Comparison of ENCODE assay signal across 17 cellular contexts in genomic region chr9:70525553-70525952, GRCh38.
DNase-seq lines count a peak whose midpoint lies in the region; ATAC-seq and TF ChIP-seq lines count a peak whose summit lies in the region.
"Had no signal": no experiment of that assay in that cellular context is flagged by ENCODE, and none has a peak within 500 bp of the region (broad histone marks: within the 10 kb centered on the region; RNA-seq: fewer than 3 reads in every experiment).

No MANE protein-coding gene starts in this region.

- H3K27ac ChIP-seq in foreskin keratinocyte (no peak overlapping the region), body of pancreas (no peak overlapping the region)
- H3K27ac ChIP-seq: BLaER1, heart left ventricle, psoas muscle had no signal

- peaks cover 11% of the 10 kb centered on the region for H3K9me3 Mint-ChIP-seq in activated naive CD8-positive, alpha-beta T cell treated with anti-CD3 and anti-CD28 coated beads, Interleukin-2, amount 50 U/mL, for 24 hours

- ATAC-seq in activated naive CD8-positive, alpha-beta T cell treated with anti-CD3 and anti-CD28 coated beads, Interleukin-2, amount 50 U/mL, for 24 hours: peak; percentile 63
- ATAC-seq in foreskin keratinocyte (peak; percentile 60), body of pancreas (no peak)
- ATAC-seq: effector memory CD8-positive, alpha-beta T cell; heart left ventricle had no signal

- TF ChIP-seq CTCF in AG10803 (conservative IDR thresholded peaks at IDR 0.05; ENCODE audit: low read length): no peak
- no peak for TF ChIP-seq CTCF in foreskin keratinocyte (conservative IDR thresholded peaks at IDR 0.05)
- no peak for TF ChIP-seq CTCF in body of pancreas (IDR thresholded peaks at IDR 0.05)

- 70 to 86% methylated on average over 1 of the region's 1 CpG for WGBS in body of pancreas, 2 donors

- no peaks in the 10 kb centered on the region for H3K27me3 Mint-ChIP-seq in activated naive CD8-positive, alpha-beta T cell treated with anti-CD3 and anti-CD28 coated beads, Interleukin-2, amount 50 U/mL, for 24 hours

- H3K4me1 ChIP-seq in foreskin keratinocyte (no peaks in the 10 kb centered on the region), body of pancreas (no peaks in the 10 kb centered on the region)
- H3K4me1 ChIP-seq: psoas muscle had no signal

- H3K9me3 ChIP-seq in body of pancreas: no peaks in the 10 kb centered on the region
- H3K9me3 ChIP-seq: psoas muscle had no signal

- peaks cover 2% of the 10 kb centered on the region for H3K27me3 ChIP-seq in foreskin keratinocyte
- H3K27me3 ChIP-seq in body of pancreas: no peaks in the 10 kb centered on the region
- H3K27me3 ChIP-seq: BLaER1, heart left ventricle had no signal

- intact Hi-C loops in body of pancreas (cut with DNase I): no loop called here

- no peaks in the 10 kb centered on the region for H3K36me3 ChIP-seq in body of pancreas (replicated peaks in 1 of 2; ENCODE audit: insufficient read depth in 1 of 2, low read depth in 2 of 2)
- H3K36me3 ChIP-seq: heart left ventricle had no signal

- DNase-seq in AG10803 (ENCODE audit: low read depth) (peak; percentile 51), HPDE6-E6E7 (ENCODE audit: extremely low spot score) (peak; percentile 27), foreskin keratinocyte (peak; percentile 18 to 57), amygdala (lab: John Stamatoyannopoulos, UW) (no peak), HK-2 (ENCODE audit: unreplicated experiment) (no peak), NCI-H2196 treated with DMSO at 0.1 percent for 48 hours (lab: John Stamatoyannopoulos, UW; ENCODE audit: unreplicated experiment) (no peak), body of pancreas (no peak)
- no peak for DNase-seq in activated naive CD8-positive, alpha-beta T cell treated with anti-CD3 and anti-CD28 coated beads, Interleukin-2, amount 50 U/mL, for 24 hours
- DNase-seq: DMS79 treated with DMSO at 0.1 percent for 48 hours; effector memory CD8-positive, alpha-beta T cell; heart left ventricle; KG1; NCI-H2029; NCI-H774; psoas muscle; stimulated activated CD8-positive, alpha-beta memory T cell treated with anti-CD3 and anti-CD28 coated beads, Interleukin-4, amount 100 ng/mL, for 48 hours had no signal

- H3K4me3 ChIP-seq in AG10803 (ENCODE audit: low read length) (no peak overlapping the region), body of pancreas (no peak overlapping the region)
- H3K4me3 ChIP-seq: BLaER1, heart left ventricle, psoas muscle had no signal

- no peak for TF ChIP-seq POLR2A in body of pancreas (IDR thresholded peaks at IDR 0.05)

- peak overlapping the region; percentile 37 for H3K27ac Mint-ChIP-seq in activated naive CD8-positive, alpha-beta T cell treated with anti-CD3 and anti-CD28 coated beads, Interleukin-2, amount 50 U/mL, for 24 hours
- H3K27ac Mint-ChIP-seq: effector memory CD8-positive, alpha-beta T cell had no signal

- peaks cover 10% of the 10 kb centered on the region for H3K4me1 Mint-ChIP-seq in activated naive CD8-positive, alpha-beta T cell treated with anti-CD3 and anti-CD28 coated beads, Interleukin-2, amount 50 U/mL, for 24 hours

- no peaks in the 10 kb centered on the region for H3K36me3 Mint-ChIP-seq in activated naive CD8-positive, alpha-beta T cell treated with anti-CD3 and anti-CD28 coated beads, Interleukin-2, amount 50 U/mL, for 24 hours (ENCODE audit: low read depth)

- H3K4me3 Mint-ChIP-seq in activated naive CD8-positive, alpha-beta T cell treated with anti-CD3 and anti-CD28 coated beads, Interleukin-2, amount 50 U/mL, for 24 hours: no peak overlapping the region
- H3K4me3 Mint-ChIP-seq: effector memory CD8-positive, alpha-beta T cell had no signal

Comparison
In these comparisons a context has a peak if more than half of its experiments do, and no peak if none do; other contexts are left out.
1. DNase-seq: peak in AG10803 (single experiment), HPDE6-E6E7 (single experiment) and foreskin keratinocyte (2 of 2); none in activated naive CD8-positive, alpha-beta T cell treated with anti-CD3 and anti-CD28 coated beads, Interleukin-2, amount 50 U/mL, for 24 hours (single experiment), amygdala (0 of 56), HK-2 (single experiment), NCI-H2196 treated with DMSO at 0.1 percent for 48 hours (single experiment) and body of pancreas (0 of 4).